ENCODE assay signal across 28 cellular contexts in genomic region chr17:60637683-60638082, GRCh38.
"Had no signal": no experiment of that assay in that cellular context is flagged by ENCODE, and none has a peak within 500 bp of the region (broad histone marks: within the 10 kb centered on the region; RNA-seq: fewer than 3 reads in every experiment).

No MANE protein-coding gene starts in this region.

- H3K27ac Mint-ChIP-seq: activated CD4-positive, alpha-beta memory T cell treated with anti-CD3 and anti-CD28 coated beads for 36 hours; activated naive CD8-positive, alpha-beta T cell treated with anti-CD3 and anti-CD28 coated beads for 36 hours; endodermal cell; stimulated activated memory B cell treated with anti-CD40 and anti-IgM and Interleukin-4, amounts not matched to agents 10 μg/mL and 1 μg/mL and 100 μg/mL, for 72 hours; stimulated activated naive CD8-positive, alpha-beta T cell treated with anti-CD3 and anti-CD28 coated beads, Interleukin-15, amount 100 ng/mL, for 72 hours had no signal

- H3K27ac ChIP-seq: adrenal gland, body of pancreas, cardiac muscle cell, pancreas, prostate gland, skin epidermis, thyroid gland, upper lobe of left lung, VCaP had no signal

- H3K4me3 Mint-ChIP-seq: activated CD4-positive, alpha-beta memory T cell treated with anti-CD3 and anti-CD28 coated beads for 36 hours; activated naive CD8-positive, alpha-beta T cell treated with anti-CD3 and anti-CD28 coated beads for 36 hours; endodermal cell; stimulated activated memory B cell treated with anti-CD40 and anti-IgM and Interleukin-4, amounts not matched to agents 10 μg/mL and 1 μg/mL and 100 μg/mL, for 72 hours; stimulated activated naive CD8-positive, alpha-beta T cell treated with anti-CD3 and anti-CD28 coated beads, Interleukin-15, amount 100 ng/mL, for 72 hours had no signal

- H3K36me3 ChIP-seq: prostate gland had no signal

- H3K4me1 ChIP-seq: body of pancreas, pancreas, prostate gland had no signal

- H3K9me3 Mint-ChIP-seq: activated CD4-positive, alpha-beta memory T cell treated with anti-CD3 and anti-CD28 coated beads for 36 hours; activated naive CD8-positive, alpha-beta T cell treated with anti-CD3 and anti-CD28 coated beads for 36 hours; endodermal cell; stimulated activated memory B cell treated with anti-CD40 and anti-IgM and Interleukin-4, amounts not matched to agents 10 μg/mL and 1 μg/mL and 100 μg/mL, for 72 hours; stimulated activated naive CD8-positive, alpha-beta T cell treated with anti-CD3 and anti-CD28 coated beads, Interleukin-15, amount 100 ng/mL, for 72 hours had no signal

- FAIRE-seq: keratinocyte, pancreas had no signal

- H3K27me3 ChIP-seq: adrenal gland, body of pancreas, cardiac muscle cell, pancreas, thyroid gland, upper lobe of left lung had no signal

- DNase-seq: activated CD4-positive, alpha-beta memory T cell treated with anti-CD3 and anti-CD28 coated beads for 36 hours; activated CD4-positive, alpha-beta T cell treated with anti-CD3 and anti-CD28 coated beads for 4 hours; activated naive CD4-positive, alpha-beta T cell treated with Interleukin-2 at 50 U/mL for 16 hours; activated naive CD8-positive, alpha-beta T cell treated with anti-CD3 and anti-CD28 coated beads for 36 hours; activated T-cell treated with anti-CD3 and anti-CD28 coated beads, Interleukin-2, amount 50 U/mL, for 48 hours; adrenal gland; aorta; body of pancreas; endodermal cell; foreskin fibroblast; head of caudate nucleus; hippocampal formation; left colon; mammary epithelial cell; pancreas; retina; stimulated activated CD4-positive, alpha-beta T cell treated with anti-CD3 and anti-CD28 coated beads, Interleukin-12 subunit alpha, Interleukin-12 subunit beta, amount 100 ng/mL, for 4 hours; stimulated activated CD4-positive, alpha-beta T cell treated with anti-CD3 and anti-CD28 coated beads, Interleukin-4, amount 100 ng/mL, for 24 hours; stimulated activated naive CD8-positive, alpha-beta T cell treated with anti-CD3 and anti-CD28 coated beads, Interleukin-15, amount 100 ng/mL, for 72 hours; substantia nigra; thyroid gland; upper lobe of left lung had no signal

- H3K9me3 ChIP-seq: adrenal gland, body of pancreas, pancreas, prostate gland, thyroid gland, upper lobe of left lung had no signal

- H3K4me3 ChIP-seq: adrenal gland, body of pancreas, cardiac muscle cell, pancreas, prostate gland, skin epidermis, thyroid gland, upper lobe of left lung had no signal

- H3K27me3 Mint-ChIP-seq: activated CD4-positive, alpha-beta memory T cell treated with anti-CD3 and anti-CD28 coated beads for 36 hours; activated naive CD8-positive, alpha-beta T cell treated with anti-CD3 and anti-CD28 coated beads for 36 hours; stimulated activated memory B cell treated with anti-CD40 and anti-IgM and Interleukin-4, amounts not matched to agents 10 μg/mL and 1 μg/mL and 100 μg/mL, for 72 hours; stimulated activated naive CD8-positive, alpha-beta T cell treated with anti-CD3 and anti-CD28 coated beads, Interleukin-15, amount 100 ng/mL, for 72 hours had no signal
